ENCODE assay signal across 18 cellular contexts in genomic region chr1:78069784-78070183, GRCh38. TPM values are rescaled to one million over a fixed set of nuclear protein-coding genes. Genes with fewer than 3 reads are reported as not detected.
"Had no signal": no experiment of that assay in that cellular context is flagged by ENCODE, and none has a peak within 500 bp of the region (broad histone marks: within the 10 kb centered on the region; RNA-seq: fewer than 3 reads in every experiment).

No MANE protein-coding gene starts in this region.

- H3K27me3 ChIP-seq: adrenal gland, left lung, ovary, spleen had no signal

- H3K9me3 ChIP-seq: adrenal gland, left lung, ovary, spleen had no signal

- H3K4me1 ChIP-seq: left lung, spleen had no signal

- ATAC-seq: effector memory CD8-positive, alpha-beta T cell; left lung; stimulated activated naive B cell treated with anti-CD40 and anti-IgM and Interleukin-4, amounts not matched to agents 10 μg/mL and 1 μg/mL and 100 μg/mL, for 72 hours had no signal

- FAIRE-seq: TTC549 had no signal

- DNase-seq: activated CD4-positive, alpha-beta T cell treated with anti-CD3 and anti-CD28 coated beads, Interleukin-2, amount 10 ng/mL, durations not matched to agents 7 days and 5 days; activated CD4-positive, CD25-positive, alpha-beta regulatory T cell; activated CD8-positive, alpha-beta memory T cell treated with anti-CD3 and anti-CD28 coated beads for 24 hours; activated naive CD4-positive, alpha-beta T cell treated with anti-CD3 and anti-CD28 coated beads, Interleukin-2, amount 10 ng/mL, durations not matched to agents 7 days and 5 days; activated T-cell treated with anti-CD3 and anti-CD28 coated beads for 4 hours; adrenal gland; cerebellar nuclear complex; effector memory CD8-positive, alpha-beta T cell; islet precursor cell; left lung; ovary; spleen; stimulated activated CD4-positive, alpha-beta T cell treated with anti-CD3 and anti-CD28 coated beads, Interleukin-1b, Interleukin-23, amount 100 ng/mL, for 48 hours; stimulated activated naive B cell treated with anti-CD40 and anti-IgM and Interleukin-4, amounts not matched to agents 10 μg/mL and 1 μg/mL and 100 μg/mL, for 72 hours; T-helper 2 cell; trophoblast cell had no signal

- H3K36me3 ChIP-seq: adrenal gland, left lung, ovary, spleen had no signal

- H3K4me3 ChIP-seq: adrenal gland, left lung, ovary, spleen had no signal

- H3K27ac ChIP-seq: left lung, ovary had no signal

RNA-seq across cellular contexts. Expression of gene GIPC2, which starts 24.0 kb away (rescaled TPM):
- total RNA-seq: neural crest cell had no signal
